19 cellular contexts compared by ENCODE assay signal in the genomic region with DNA sequence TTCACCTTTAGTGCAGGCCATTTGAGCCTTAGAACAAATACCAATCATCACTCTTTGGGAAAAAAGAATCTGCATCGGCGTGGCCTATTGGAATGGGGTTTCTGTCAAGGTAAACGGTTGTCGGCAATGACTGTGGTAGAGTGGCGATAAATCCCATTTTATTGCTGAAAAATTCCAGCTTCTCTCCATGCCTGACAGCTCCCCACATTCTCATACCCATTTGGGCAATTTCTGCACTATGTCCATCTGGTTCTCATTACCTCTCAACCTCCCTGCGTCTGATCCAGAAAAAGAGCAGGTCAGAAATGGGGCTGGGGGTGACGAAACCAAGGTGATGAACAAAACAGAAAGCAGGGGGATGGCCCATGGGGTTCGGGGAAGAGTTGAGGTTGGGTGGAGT.
DNase-seq lines count a peak whose midpoint lies in the region; ATAC-seq and TF ChIP-seq lines count a peak whose summit lies in the region.
"Had no signal": no experiment of that assay in that cellular context is flagged by ENCODE, and none has a peak within 500 bp of the region (broad histone marks: within the 10 kb centered on the region; RNA-seq: fewer than 3 reads in every experiment).

No MANE protein-coding gene starts in this region.

- H3K9me3 Mint-ChIP-seq in progenitor cell of endocrine pancreas (ENCODE audit: low read depth): no peaks in the 10 kb centered on the region

- DNase-seq in SK-N-DZ (ENCODE audit: low spot score) (peak; percentile 21), progenitor cell of endocrine pancreas (ENCODE audit: low spot score, unreplicated experiment) (no peak), GM03348 (ENCODE audit: low spot score) (no peak), COLO668 (lab: John Stamatoyannopoulos, UW; ENCODE audit: unreplicated experiment) (no peak), midbrain (lab: John Stamatoyannopoulos, UW) (no peak)
- DNase-seq: CD8-positive, alpha-beta memory T cell; DMS79 treated with DMSO at 0.1 percent for 48 hours; H7; IMR-90; Karpas-422; MG63; NCI-H1092; NCI-H510A treated with DMSO at 0.1 percent for 48 hours; PC-9 had no signal

- H3K36me3 Mint-ChIP-seq in progenitor cell of endocrine pancreas (ENCODE audit: insufficient read depth): no peaks in the 10 kb centered on the region
- H3K36me3 Mint-ChIP-seq: CD8-positive, alpha-beta memory T cell had no signal

- peaks cover 21% of the 10 kb centered on the region for H3K4me1 Mint-ChIP-seq in progenitor cell of endocrine pancreas (ENCODE audit: low read depth)
- H3K4me1 Mint-ChIP-seq: CD8-positive, alpha-beta memory T cell had no signal

- no peaks in the 10 kb centered on the region for H3K36me3 ChIP-seq in gastroesophageal sphincter
- H3K36me3 ChIP-seq in urinary bladder (ENCODE audit: insufficient read depth): no peaks in the 10 kb centered on the region
- H3K36me3 ChIP-seq: BLaER1 treated with 17β-estradiol and CSF1 and Interleukin-3, amounts not matched to agents 10 nM and 100 nM; MG63 had no signal

- H3K4me3 ChIP-seq in gastroesophageal sphincter (no peak overlapping the region), urinary bladder (ENCODE audit: low read depth, low read length) (no peak overlapping the region)
- H3K4me3 ChIP-seq: A549; BLaER1 treated with 17β-estradiol and CSF1 and Interleukin-3, amounts not matched to agents 10 nM and 100 nM; GM12878; MG63; PC-9 had no signal

- TF ChIP-seq CTCF in gastroesophageal sphincter (IDR thresholded peaks at IDR 0.05): no peak
- no peak for TF ChIP-seq CTCF in progenitor cell of endocrine pancreas (IDR thresholded peaks at IDR 0.05; ENCODE audit: unreplicated experiment)

- H3K27ac Mint-ChIP-seq in progenitor cell of endocrine pancreas: peak overlapping the region; percentile 67
- H3K27ac Mint-ChIP-seq: CD8-positive, alpha-beta memory T cell had no signal

- no peak for TF ChIP-seq EP300 in gastroesophageal sphincter (IDR thresholded peaks at IDR 0.05)

- no peaks in the 10 kb centered on the region for H3K9me3 ChIP-seq in gastroesophageal sphincter
- H3K9me3 ChIP-seq: A549; BLaER1 treated with 17β-estradiol and CSF1 and Interleukin-3, amounts not matched to agents 10 nM and 100 nM; MG63 had no signal

- 72 to 85% methylated on average over 2 to 8 of the region's 8 CpGs for WGBS in gastroesophageal sphincter (ENCODE audit: low coverage in 1 of 2), 2 donors
- 42% methylated on average over 8 of the region's 8 CpGs for WGBS in urinary bladder

- peaks cover 0 to 18% (median 3%) of the 10 kb centered on the region in 3 donors for H3K4me1 ChIP-seq in gastroesophageal sphincter
- H3K4me1 ChIP-seq in urinary bladder (ENCODE audit: insufficient read depth): no peaks in the 10 kb centered on the region
- H3K4me1 ChIP-seq: A549; BLaER1 treated with 17β-estradiol and CSF1 and Interleukin-3, amounts not matched to agents 10 nM and 100 nM had no signal

- TF ChIP-seq POLR2A in gastroesophageal sphincter (IDR thresholded peaks at IDR 0.05): no peak

- peak overlapping the region; percentile 79 to 95 (median 84) for H3K27ac ChIP-seq in gastroesophageal sphincter
- peak overlapping the region; percentile 52 for H3K27ac ChIP-seq in urinary bladder (ENCODE audit: low read depth)
- H3K27ac ChIP-seq: A549; BLaER1 treated with 17β-estradiol and CSF1 and Interleukin-3, amounts not matched to agents 10 nM and 100 nM; PC-9 had no signal

- ATAC-seq in gastroesophageal sphincter: no peak
- ATAC-seq: A549, GM12878 had no signal

- H3K27me3 Mint-ChIP-seq in progenitor cell of endocrine pancreas: no peaks in the 10 kb centered on the region
- H3K27me3 Mint-ChIP-seq: CD8-positive, alpha-beta memory T cell had no signal

- H3K4me3 Mint-ChIP-seq in progenitor cell of endocrine pancreas (ENCODE audit: low read depth): no peak overlapping the region
- H3K4me3 Mint-ChIP-seq: CD8-positive, alpha-beta memory T cell had no signal

- H3K27me3 ChIP-seq in gastroesophageal sphincter: no peaks in the 10 kb centered on the region
- H3K27me3 ChIP-seq: BLaER1 treated with 17β-estradiol and CSF1 and Interleukin-3, amounts not matched to agents 10 nM and 100 nM; MG63 had no signal
